28 cellular contexts compared by ENCODE assay signal in the genomic region with DNA sequence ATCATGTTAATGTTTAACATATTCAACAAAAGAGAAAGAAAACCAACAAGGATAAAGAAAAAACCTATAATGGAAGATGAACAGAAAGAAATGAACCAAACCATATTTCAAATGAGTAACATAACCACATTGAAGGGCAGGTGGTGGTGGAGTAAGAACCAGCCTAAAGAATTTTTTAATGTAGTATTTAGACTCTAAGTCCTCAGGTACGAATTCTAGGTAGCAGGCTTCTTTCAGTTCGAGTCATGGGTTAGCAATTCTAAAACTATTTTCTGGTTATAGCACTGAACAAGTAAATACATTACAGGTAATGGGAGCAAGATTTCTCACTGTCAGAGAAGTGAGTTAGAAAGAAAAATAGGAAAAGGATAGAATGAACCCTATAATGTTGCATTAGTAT. TPM values are rescaled to one million over a fixed set of nuclear protein-coding genes. Genes with fewer than 3 reads are reported as not detected.
A peak's percentile ranks its signal among the peaks of the same experiment; 100 is the strongest.
DNase-seq lines count a peak whose midpoint lies in the region; ATAC-seq and TF ChIP-seq lines count a peak whose summit lies in the region.
"Had no signal": no experiment of that assay in that cellular context is flagged by ENCODE, and none has a peak within 500 bp of the region (broad histone marks: within the 10 kb centered on the region; RNA-seq: fewer than 3 reads in every experiment).

No MANE protein-coding gene starts in this region.

- CTCF ChIA-PET in Calu3 (lab: Charles Lee): no interaction called here

- no peak overlapping the region for H2BK120ac ChIP-seq in H9 (ENCODE audit: low read depth, low read length, poor library complexity, severe bottlenecking)

- H3K23me2 ChIP-seq in H9 (ENCODE audit: insufficient read length, low read depth, low read length, poor library complexity, severe bottlenecking): no peaks in the 10 kb centered on the region

- H3T11ph ChIP-seq in H9 (ENCODE audit: low read length): no peak overlapping the region

- no peak for TF ChIP-seq EP300 in transverse colon (IDR thresholded peaks at IDR 0.05; ENCODE audit: low read depth)

- TF ChIP-seq CTCF in Calu3 (IDR thresholded peaks at IDR 0.05; ENCODE audit: unreplicated experiment) (no peak), foreskin keratinocyte (conservative IDR thresholded peaks at IDR 0.05) (no peak), H9 (conservative IDR thresholded peaks at IDR 0.05) (no peak), transverse colon (IDR thresholded peaks at IDR 0.05) (no peak)

- H3K4me1 Mint-ChIP-seq in Calu3 (ENCODE audit: low read depth, unreplicated experiment): peaks cover 61% of the 10 kb centered on the region
- peaks cover 10 to 13% of the 10 kb centered on the region in 2 experiments; a peak in 2 of 4 replicates for H3K4me1 Mint-ChIP-seq in H9
- H3K4me1 Mint-ChIP-seq: central memory CD8-positive, alpha-beta T cell; stimulated activated naive B cell treated with anti-CD40 and anti-IgM and Interleukin-4, amounts not matched to agents 10 μg/mL and 1 μg/mL and 100 μg/mL, for 72 hours had no signal

- no peak overlapping the region for H3K4ac ChIP-seq in H9 (ENCODE audit: low read depth, low read length)

- H2BK20ac ChIP-seq in H9 (ENCODE audit: low read depth, low read length, poor library complexity, severe bottlenecking): no peak overlapping the region

- no peak overlapping the region for H3K4me3 ChIP-seq in transverse colon
- H3K4me3 ChIP-seq: SK-N-MC, thyroid gland had no signal

- no peak overlapping the region for H3K14ac ChIP-seq in H9 (ENCODE audit: insufficient read depth, low read length)

- H3K9me3 ChIP-seq in H9 (ENCODE audit: control insufficient read depth, low read depth, low read length) (no peaks in the 10 kb centered on the region), transverse colon (no peaks in the 10 kb centered on the region)
- H3K9me3 ChIP-seq: thyroid gland had no signal

- no peak overlapping the region for H3K27ac ChIP-seq in foreskin keratinocyte
- no peak overlapping the region for H3K27ac ChIP-seq in H9 (ENCODE audit: insufficient read length, low read depth, low read length)
- no peak overlapping the region for H3K27ac ChIP-seq in transverse colon
- H3K27ac ChIP-seq: KMS-11, SK-N-MC, thyroid gland, WERI-Rb-1 had no signal

- H3K27me3 ChIP-seq in foreskin keratinocyte: no peaks in the 10 kb centered on the region
- no peaks in the 10 kb centered on the region for H3K27me3 ChIP-seq in H9 (ENCODE audit: insufficient read depth, low read length)
- H3K27me3 ChIP-seq in transverse colon: no peaks in the 10 kb centered on the region
- H3K27me3 ChIP-seq: thyroid gland had no signal

- in situ Hi-C loops in transverse colon (cut with MboI; ENCODE audit: low pct_ligation_motif_present in 1 of 4, low pct_unique_long_range_greater_than_20kb in 1 of 4, low sequenced_read_pairs in 3 of 4): no loop called here

- H2AFZ ChIP-seq in H9 (ENCODE audit: low read length): no peak overlapping the region

- H3K23ac ChIP-seq in H9 (ENCODE audit: insufficient read length, low read depth, low read length): no peak overlapping the region

- BruUV-seq in Calu3 (replicated peaks; lab: Mats Ljungman, UMichigan): no TSS peak

- H3K79me1 ChIP-seq in H9 (ENCODE audit: insufficient read depth, low read depth, low read length, poor library complexity, severe bottlenecking): no peaks in the 10 kb centered on the region

- peak overlapping the region; percentile 16 for H3K4me3 Mint-ChIP-seq in Calu3 (ENCODE audit: low read depth, unreplicated experiment)
- no peak overlapping the region for H3K4me3 Mint-ChIP-seq in H9
- H3K4me3 Mint-ChIP-seq: CD8-positive, alpha-beta T cell; central memory CD8-positive, alpha-beta T cell; nephron progenitor cell; stimulated activated naive B cell treated with anti-CD40 and anti-IgM and Interleukin-4, amounts not matched to agents 10 μg/mL and 1 μg/mL and 100 μg/mL, for 72 hours; T-helper 2 cell treated with Interferon-gamma antibody and Interleukin-4, amounts not matched to agents 5 μg/mL and 100 μg/mL, for 36 hours had no signal

- no peak overlapping the region for H4K91ac ChIP-seq in H9 (ENCODE audit: insufficient read length, low read depth, low read length)

- peaks cover 12% of the 10 kb centered on the region for H3K4me1 ChIP-seq in foreskin keratinocyte
- no peaks in the 10 kb centered on the region for H3K4me1 ChIP-seq in H9 (ENCODE audit: insufficient read depth, low read length)
- no peaks in the 10 kb centered on the region for H3K4me1 ChIP-seq in transverse colon
- H3K4me1 ChIP-seq: thyroid gland had no signal

- no peak overlapping the region for H2BK12ac ChIP-seq in H9 (ENCODE audit: insufficient read length, low read depth, low read length)

- no peak overlapping the region for H3K4me2 ChIP-seq in H9 (ENCODE audit: insufficient read depth, insufficient read length, low read length)
- H3K4me2 ChIP-seq: KMS-11 had no signal

- peak; percentile 72 for ATAC-seq in GM19395 (IDR thresholded peaks at IDR 0.05; ENCODE audit: unreplicated experiment)
- peak; percentile 53 for ATAC-seq in HG03378 (IDR thresholded peaks at IDR 0.05; ENCODE audit: unreplicated experiment)
- ATAC-seq in foreskin keratinocyte: peak; percentile 71
- ATAC-seq: CD8-positive, alpha-beta T cell; esophagus mucosa; left lobe of liver; stimulated activated naive B cell treated with anti-CD40 and anti-IgM and Interleukin-4, amounts not matched to agents 10 μg/mL and 1 μg/mL and 100 μg/mL, for 72 hours had no signal

- DNase-seq in Calu3 (no peak), foreskin keratinocyte (no peak), H9 (no peak), cortex of kidney (lab: John Stamatoyannopoulos, UW) (no peak), transverse colon (no peak), NCI-H128 (lab: John Stamatoyannopoulos, UW; ENCODE audit: unreplicated experiment) (no peak)
- DNase-seq: activated CD4-positive, alpha-beta T cell treated with anti-CD3 and anti-CD28 coated beads, Interleukin-2, amount 50 U/mL, for 4 hours; amygdala; CD8-positive, alpha-beta T cell; DMS79; midbrain; MV-4-11; NCI-H187 treated with DMSO at 0.1 percent for 48 hours; NCI-H446; nephron progenitor cell; NK-92 treated with Interleukin-12 subunit alpha and Interleukin-12 subunit beta, amount 100 ng/mL, for 24 hours; stimulated activated CD4-positive, alpha-beta T cell treated with anti-CD3 and anti-CD28 coated beads, Interleukin-1b, Interleukin-23, amount 100 ng/mL, for 48 hours; stimulated activated naive B cell treated with anti-CD40 and anti-IgM and Interleukin-4, amounts not matched to agents 10 μg/mL and 1 μg/mL and 100 μg/mL, for 72 hours; thyroid gland; WERI-Rb-1 had no signal

- H3K27me3 Mint-ChIP-seq in Calu3 (ENCODE audit: unreplicated experiment): no peaks in the 10 kb centered on the region
- no peaks in the 10 kb centered on the region for H3K27me3 Mint-ChIP-seq in H9 (ENCODE audit: low read depth)
- H3K27me3 Mint-ChIP-seq: stimulated activated naive B cell treated with anti-CD40 and anti-IgM and Interleukin-4, amounts not matched to agents 10 μg/mL and 1 μg/mL and 100 μg/mL, for 72 hours had no signal

- TF ChIP-seq POLR2A in transverse colon (IDR thresholded peaks at IDR 0.05): no peak

- H3K18ac ChIP-seq in H9 (ENCODE audit: insufficient read length, low read depth, low read length): no peak overlapping the region

- no peaks in the 10 kb centered on the region for H3K9me3 Mint-ChIP-seq in Calu3 (ENCODE audit: low read depth, unreplicated experiment)
- no peaks in the 10 kb centered on the region for H3K9me3 Mint-ChIP-seq in H9
- H3K9me3 Mint-ChIP-seq: CD8-positive, alpha-beta T cell; central memory CD8-positive, alpha-beta T cell; stimulated activated naive B cell treated with anti-CD40 and anti-IgM and Interleukin-4, amounts not matched to agents 10 μg/mL and 1 μg/mL and 100 μg/mL, for 72 hours; T-helper 2 cell treated with Interferon-gamma antibody and Interleukin-4, amounts not matched to agents 5 μg/mL and 100 μg/mL, for 36 hours had no signal

- H3K36me3 Mint-ChIP-seq in Calu3 (ENCODE audit: insufficient read depth, unreplicated experiment) (peaks cover 52% of the 10 kb centered on the region), H9 (ENCODE audit: insufficient read depth in 1 of 3, low read depth in 3 of 3) (peaks cover 19 to 29% (median 27%) of the 10 kb centered on the region in 3 experiments; a peak in 6 of 7 replicates)
- H3K36me3 Mint-ChIP-seq: stimulated activated naive B cell treated with anti-CD40 and anti-IgM and Interleukin-4, amounts not matched to agents 10 μg/mL and 1 μg/mL and 100 μg/mL, for 72 hours had no signal

- H3K36me3 ChIP-seq in transverse colon: peaks cover 0 to 4% (median 0%) of the 10 kb centered on the region in 4 donors
- H3K36me3 ChIP-seq: thyroid gland had no signal

- H3K9ac ChIP-seq in H9 (ENCODE audit: extremely low read depth, insufficient read length, low read length): no peak overlapping the region
- H3K9ac ChIP-seq: KMS-11 had no signal

- no peaks in the 10 kb centered on the region for H3K79me2 ChIP-seq in H9 (ENCODE audit: insufficient read depth, low read length)

- no peak overlapping the region for H2AK5ac ChIP-seq in H9 (ENCODE audit: insufficient read length, low read length)

- H4K20me1 ChIP-seq in H9 (ENCODE audit: control insufficient read depth, insufficient read depth, insufficient read length): no peaks in the 10 kb centered on the region

- WGBS in H9 (ENCODE audit: extremely low coverage, insufficient read length, low lambda C conversion rate): no CpG with 5 or more reads among the region's 2 CpGs
- 75 to 89% methylated on average over 2 of the region's 2 CpGs for WGBS in transverse colon (ENCODE audit: low coverage in 1 of 2), 2 donors

- H2BK15ac ChIP-seq in H9 (ENCODE audit: low read depth, low read length): no peak overlapping the region

- no peak overlapping the region for H4K5ac ChIP-seq in H9 (ENCODE audit: insufficient read length, low read depth, low read length)

- intact Hi-C loops in Calu3 (cut with micrococcal nuclease; ENCODE audit: unreplicated experiment): no loop called here
- intact Hi-C loops in transverse colon (cut with DNase I; ENCODE audit: low total_unique reads): no loop called here

- H3K56ac ChIP-seq in H9 (ENCODE audit: insufficient read length, low read depth, low read length): no peak overlapping the region

- no peak overlapping the region for H4K8ac ChIP-seq in H9 (replicated peaks; ENCODE audit: insufficient read length, low read depth, low read length)

- H2BK5ac ChIP-seq in H9 (ENCODE audit: insufficient read length, low read length): no peak overlapping the region

- peak overlapping the region; percentile 40 for H3K27ac Mint-ChIP-seq in Calu3 (ENCODE audit: unreplicated experiment)
- no peak overlapping the region for H3K27ac Mint-ChIP-seq in H9
- H3K27ac Mint-ChIP-seq: CD8-positive, alpha-beta T cell; nephron progenitor cell; stimulated activated naive B cell treated with anti-CD40 and anti-IgM and Interleukin-4, amounts not matched to agents 10 μg/mL and 1 μg/mL and 100 μg/mL, for 72 hours; T-helper 2 cell treated with Interferon-gamma antibody and Interleukin-4, amounts not matched to agents 5 μg/mL and 100 μg/mL, for 36 hours had no signal

RNA-seq across cellular contexts. Expression of gene DCBLD2, which starts 24.4 kb away (rescaled TPM):
- total RNA-seq in Calu3 (2022) (115 and 178 TPM in 2 replicates), foreskin keratinocyte (397 and 472 TPM in 2 replicates), H9 (2021) (47.5 and 48.0 TPM in 2 replicates), transverse colon (10 to 100 TPM; 14.3 to 20.6 (median 18.4) TPM)
- 84.0 and 93.4 TPM in 2 replicates for polyA plus RNA-seq in foreskin keratinocyte
